Comparison of ENCODE assay signal across 8 cellular contexts in the genomic region with DNA sequence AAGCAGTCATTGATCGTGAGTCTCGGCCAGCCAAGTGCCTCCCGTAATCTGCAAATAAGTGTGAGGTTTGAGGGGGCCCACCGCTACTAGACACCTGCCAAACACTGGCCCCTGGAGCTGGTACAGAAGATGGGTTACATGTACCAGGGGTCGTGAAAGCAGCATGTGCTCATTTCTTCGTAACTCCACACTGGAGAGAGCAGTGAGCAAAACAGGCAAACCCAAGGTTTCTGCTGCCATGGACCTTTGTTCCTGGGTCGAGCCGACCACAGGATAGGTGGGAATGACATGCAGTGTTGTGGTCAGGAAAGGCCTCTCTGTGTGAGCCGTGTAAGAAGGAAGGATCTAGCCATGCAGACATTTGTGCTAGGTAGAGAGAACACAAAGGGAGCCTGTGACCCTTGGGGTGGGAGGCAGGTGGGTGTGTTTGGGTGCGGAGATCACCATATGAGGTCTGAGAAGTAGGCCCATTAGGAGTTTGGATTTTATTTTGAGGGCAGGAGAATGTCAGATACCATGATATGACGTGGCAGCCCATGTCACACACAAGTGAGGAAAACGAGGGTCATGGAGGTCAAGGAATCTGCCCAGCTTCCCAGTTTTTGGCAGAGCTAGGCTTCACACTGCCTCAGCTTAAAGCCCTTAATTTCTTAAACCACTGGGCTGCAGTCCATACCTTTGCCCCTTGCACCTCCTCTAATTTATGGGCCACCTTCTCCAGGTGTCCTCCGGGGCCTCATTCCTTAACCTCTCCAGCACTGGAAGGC. TPM values are rescaled to one million over a fixed set of nuclear protein-coding genes. Genes with fewer than 3 reads are reported as not detected.
DNase-seq lines count a peak whose midpoint lies in the region; ATAC-seq lines count a peak whose summit lies in the region.

No MANE protein-coding gene starts in this region.

- peaks cover 13% of the 10 kb centered on the region for H3K4me1 ChIP-seq in right cardiac atrium (ENCODE audit: control insufficient read depth, insufficient read depth, low read length)

- 23% methylated on average over 13 of the region's 13 CpGs for WGBS in right cardiac atrium

- peak overlapping the region; percentile 93 for H3K27ac ChIP-seq in right cardiac atrium (ENCODE audit: low read length)

- peak; percentile 9 for ATAC-seq in GM18508 (IDR thresholded peaks at IDR 0.05; ENCODE audit: insufficient read depth, unreplicated experiment)
- ATAC-seq in HG03354 (IDR thresholded peaks at IDR 0.05; ENCODE audit: poor library complexity, severe bottlenecking, unreplicated experiment), result peak; percentile 5
- no peak for ATAC-seq in activated T-helper 17 cell treated with anti-CD3 and anti-CD28 coated beads, Interleukin-2, amount 50 U/mL, for 72 hours (replicated peaks)
- ATAC-seq in right cardiac atrium, result peak in 1 of 2 donors; percentile 1

- DNase-seq in right cardiac atrium, result no peak
- peak; percentile 12 to 50 for DNase-seq in stimulated activated CD4-positive, alpha-beta T cell treated with anti-CD3 and anti-CD28 coated beads, Interleukin-2, amount 100 ng/mL, for 24 hours
- DNase-seq in D341Med (ENCODE audit: low spot score), result no peak
- DNase-seq in NCI-H510A (lab: John Stamatoyannopoulos, UW), result no peak
- no peak for DNase-seq in NCI-H345 (lab: John Stamatoyannopoulos, UW)

- H3K27me3 Mint-ChIP-seq in activated T-helper 17 cell treated with anti-CD3 and anti-CD28 coated beads, Interleukin-2, amount 50 U/mL, for 72 hours, result no peaks in the 10 kb centered on the region

- H3K4me3 ChIP-seq in right cardiac atrium (ENCODE audit: low read length), result peak overlapping the region; percentile 57

- peaks cover 30% of the 10 kb centered on the region for H3K4me1 Mint-ChIP-seq in activated T-helper 17 cell treated with anti-CD3 and anti-CD28 coated beads, Interleukin-2, amount 50 U/mL, for 72 hours

- H3K27me3 ChIP-seq in right cardiac atrium (ENCODE audit: control insufficient read depth, insufficient read depth), result no peaks in the 10 kb centered on the region

- peak overlapping the region; percentile 86 for H3K4me3 Mint-ChIP-seq in activated T-helper 17 cell treated with anti-CD3 and anti-CD28 coated beads, Interleukin-2, amount 50 U/mL, for 72 hours

- intact Hi-C loops in right cardiac atrium (cut with DNase I), result no loop called here

- peak overlapping the region; percentile 96 for H3K27ac Mint-ChIP-seq in activated T-helper 17 cell treated with anti-CD3 and anti-CD28 coated beads, Interleukin-2, amount 50 U/mL, for 72 hours

- no peaks in the 10 kb centered on the region for H3K9me3 ChIP-seq in right cardiac atrium (ENCODE audit: control insufficient read depth, low read length)

- H3K9me3 Mint-ChIP-seq in activated T-helper 17 cell treated with anti-CD3 and anti-CD28 coated beads, Interleukin-2, amount 50 U/mL, for 72 hours, result no peaks in the 10 kb centered on the region

- peaks cover 65% of the 10 kb centered on the region for H3K36me3 Mint-ChIP-seq in activated T-helper 17 cell treated with anti-CD3 and anti-CD28 coated beads, Interleukin-2, amount 50 U/mL, for 72 hours (ENCODE audit: low read depth)

RNA-seq across cellular contexts. Expression of gene GTF3A, which starts 0.9 kb away (rescaled TPM):
- 100 to 1,000 TPM; 114 to 226 TPM for total RNA-seq in activated T-helper 17 cell treated with anti-CD3 and anti-CD28 coated beads, Interleukin-2, amount 50 U/mL, for 72 hours
- total RNA-seq in right cardiac atrium, result 100 to 1,000 TPM; 149 to 204 (median 191) TPM
- polyA plus RNA-seq in right cardiac atrium, result 366 TPM

RNA-seq across cellular contexts. Expression of gene MTIF3, which starts 25.0 kb away (rescaled TPM):
- 10 to 100 TPM; 36.2 to 41.2 TPM for total RNA-seq in activated T-helper 17 cell treated with anti-CD3 and anti-CD28 coated beads, Interleukin-2, amount 50 U/mL, for 72 hours
- 100 to 1,000 TPM; 102 to 157 (median 123) TPM for total RNA-seq in right cardiac atrium
- 283 TPM for polyA plus RNA-seq in right cardiac atrium

Comparison
In these comparisons a context has a peak if more than half of its experiments do, and no peak if none do; other contexts are left out.
1. DNase-seq: peak in stimulated activated CD4-positive, alpha-beta T cell treated with anti-CD3 and anti-CD28 coated beads, Interleukin-2, amount 100 ng/mL, for 24 hours (2 of 2); none in right cardiac atrium (0 of 3), D341Med (single experiment), NCI-H510A (single experiment) and NCI-H345 (single experiment).